In genomic region chr2:3348771-3349170, GRCh38 we compare ENCODE assay signal across 14 cellular contexts. TPM values are rescaled to one million over a fixed set of nuclear protein-coding genes. Genes with fewer than 3 reads are reported as not detected.
DNase-seq lines count a peak whose midpoint lies in the region; ATAC-seq, FAIRE-seq and TF ChIP-seq lines count a peak whose summit lies in the region.
"Had no signal": no experiment of that assay in that cellular context is flagged by ENCODE, and none has a peak within 500 bp of the region (broad histone marks: within the 10 kb centered on the region; RNA-seq: fewer than 3 reads in every experiment).

No MANE protein-coding gene starts in this region.

- intact Hi-C loops in posterior cingulate gyrus (cut with DNase I) = no loop called here

- FAIRE-seq in D721Med (lab: Jason Lieb, UNC) = no peak
- FAIRE-seq: GM12878 had no signal

- peak overlapping the region; percentile 32 for H3K4me3 ChIP-seq in epithelial cell of proximal tubule (ENCODE audit: low read depth, low read length)
- H3K4me3 ChIP-seq: GM12878, tibial artery had no signal

- TF ChIP-seq CTCF in epithelial cell of proximal tubule (conservative IDR thresholded peaks at IDR 0.05; ENCODE audit: low read depth, low read length) (no peak), D721Med (IDR thresholded peaks at IDR 0.05; ENCODE audit: insufficient read depth, missing control alignments) (no peak)

- DNase-seq in COR-L47 (lab: John Stamatoyannopoulos, UW) (peak; percentile 52), NCI-H2227 (lab: John Stamatoyannopoulos, UW; ENCODE audit: unreplicated experiment) (peak; percentile 60), epithelial cell of proximal tubule (ENCODE audit: low read depth) (no peak), posterior cingulate gyrus (peak in 8 of 10 donors; percentile 50 to 95 (median 66)), NCI-H2107 (lab: John Stamatoyannopoulos, UW) (no peak), D721Med (ENCODE audit: insufficient read length, low spot score) (no peak)
- DNase-seq: activated CD4-positive, alpha-beta T cell treated with anti-CD3 and anti-CD28 coated beads, Interleukin-2, amount 10 ng/mL, durations not matched to agents 24 days and 14 days; cortex of kidney; DND-41; NCI-H524; tibial artery had no signal

- no peak for ATAC-seq in HG03139 (IDR thresholded peaks at IDR 0.05; ENCODE audit: unreplicated experiment)
- ATAC-seq in GM19324 (IDR thresholded peaks at IDR 0.05; ENCODE audit: low FRiP score, unreplicated experiment) = no peak
- ATAC-seq: GM12878 had no signal

RNA-seq across cellular contexts. Expression of gene EIPR1, which starts 28.8 kb away (rescaled TPM):
- 43.9 and 68.4 TPM in 2 replicates for total RNA-seq in epithelial cell of proximal tubule

RNA-seq across cellular contexts. Expression of gene TRAPPC12, which starts 30.7 kb away (rescaled TPM):
- total RNA-seq in epithelial cell of proximal tubule = 55.1 and 77.4 TPM in 2 replicates

Comparison
In these comparisons a context has a peak if more than half of its experiments do, and no peak if none do; other contexts are left out.
1. DNase-seq: peak in COR-L47 (single experiment), NCI-H2227 (single experiment) and posterior cingulate gyrus (8 of 10); none in epithelial cell of proximal tubule (single experiment), NCI-H2107 (single experiment) and D721Med (single experiment).